Comparison of ENCODE assay signal across 9 cellular contexts in genomic region chr15:74307827-74308642, GRCh38. TPM values are rescaled to one million over a fixed set of nuclear protein-coding genes. Genes with fewer than 3 reads are reported as not detected.
DNase-seq lines count a peak whose midpoint lies in the region; ATAC-seq and TF ChIP-seq lines count a peak whose summit lies in the region.
"Had no signal": no experiment of that assay in that cellular context is flagged by ENCODE, and none has a peak within 500 bp of the region (broad histone marks: within the 10 kb centered on the region; RNA-seq: fewer than 3 reads in every experiment).

No MANE protein-coding gene starts in this region.

- H3K4me1 ChIP-seq in HUES6 (ENCODE audit: control insufficient read depth, insufficient read depth, low read length) (peaks cover 62% of the 10 kb centered on the region), NT2/D1 (ENCODE audit: insufficient read depth, insufficient read length) (peaks cover 12% of the 10 kb centered on the region)
- no peaks in the 10 kb centered on the region for H3K4me1 ChIP-seq in CD8-positive, alpha-beta memory T cell (ENCODE audit: insufficient read depth, low read length)

- H3K36me3 Mint-ChIP-seq in brain, result no peaks in the 10 kb centered on the region
- no peaks in the 10 kb centered on the region for H3K36me3 Mint-ChIP-seq in stimulated activated effector memory CD8-positive, alpha-beta T cell treated with anti-CD3 and anti-CD28 coated beads, Interleukin-12 subunit alpha, Interleukin-12 subunit beta, amount 100 ng/mL, for 72 hours
- H3K36me3 Mint-ChIP-seq in CD8-positive, alpha-beta memory T cell, result no peaks in the 10 kb centered on the region

- CTCF ChIA-PET in CD8-positive, alpha-beta memory T cell (lab: Charles Lee), result interaction anchor here (0.7 to 1.5 kb wide), 6 partner anchors 10 to 182 kb away, joined by 3 to 9 read pairs (median 4); no protein-coding TSS in a partner anchor

- DNase-seq in DMS53 treated with DMSO at 0.1 percent for 48 hours (lab: John Stamatoyannopoulos, UW; ENCODE audit: unreplicated experiment) (peak; percentile 29), NT2/D1 (ENCODE audit: low read depth, low spot score) (no peak), iris pigment epithelial cell (ENCODE audit: low read depth) (peak; percentile 63)
- DNase-seq in stimulated activated effector memory CD8-positive, alpha-beta T cell treated with anti-CD3 and anti-CD28 coated beads, Interleukin-12 subunit alpha, Interleukin-12 subunit beta, amount 100 ng/mL, for 72 hours (ENCODE audit: low spot score in 2 of 2), result peak in 1 of 2 donors; percentile 54
- no peak for DNase-seq in CD8-positive, alpha-beta memory T cell

- H3K36me3 ChIP-seq in HUES6 (ENCODE audit: control insufficient read depth, insufficient read depth, low read length), result no peaks in the 10 kb centered on the region
- H3K36me3 ChIP-seq in NT2/D1 (ENCODE audit: insufficient read depth, insufficient read length, low read length), result no peaks in the 10 kb centered on the region
- H3K36me3 ChIP-seq in CD8-positive, alpha-beta memory T cell (ENCODE audit: insufficient read depth, low read length), result no peaks in the 10 kb centered on the region

- H3K9me3 ChIP-seq in HUES6 (ENCODE audit: control insufficient read depth, insufficient read depth, low read depth, low read length) (no peaks in the 10 kb centered on the region), NT2/D1 (ENCODE audit: insufficient read depth, low read length) (no peaks in the 10 kb centered on the region)
- H3K9me3 ChIP-seq in CD8-positive, alpha-beta memory T cell (ENCODE audit: low read length), result no peaks in the 10 kb centered on the region

- H3K27ac Mint-ChIP-seq in brain, result peak overlapping the region; percentile 86 to 100 (median 91)
- H3K27ac Mint-ChIP-seq in stimulated activated effector memory CD8-positive, alpha-beta T cell treated with anti-CD3 and anti-CD28 coated beads, Interleukin-12 subunit alpha, Interleukin-12 subunit beta, amount 100 ng/mL, for 72 hours, result no peak overlapping the region
- peak overlapping the region in 1 of 8 donors; percentile 35 for H3K27ac Mint-ChIP-seq in CD8-positive, alpha-beta memory T cell

- peak; percentile 82 to 85 for TF ChIP-seq CTCF in brain (conservative IDR thresholded peaks at IDR 0.05)

- ATAC-seq in stimulated activated effector memory CD8-positive, alpha-beta T cell treated with anti-CD3 and anti-CD28 coated beads, Interleukin-12 subunit alpha, Interleukin-12 subunit beta, amount 100 ng/mL, for 72 hours, result peak; percentile 68
- no peak for ATAC-seq in GM21367 (IDR thresholded peaks at IDR 0.05; ENCODE audit: unreplicated experiment)

- H3K9me3 Mint-ChIP-seq in brain, result no peaks in the 10 kb centered on the region
- H3K9me3 Mint-ChIP-seq in stimulated activated effector memory CD8-positive, alpha-beta T cell treated with anti-CD3 and anti-CD28 coated beads, Interleukin-12 subunit alpha, Interleukin-12 subunit beta, amount 100 ng/mL, for 72 hours, result no peaks in the 10 kb centered on the region
- no peaks in the 10 kb centered on the region for H3K9me3 Mint-ChIP-seq in CD8-positive, alpha-beta memory T cell

- H3K9ac ChIP-seq in HUES6 (ENCODE audit: low read length) (peak overlapping the region; percentile 41), NT2/D1 (ENCODE audit: insufficient read length, low read depth) (peak overlapping the region; percentile 36)

- H3K4me3 ChIP-seq in HUES6 (ENCODE audit: low read depth, low read length) (peak overlapping the region; percentile 39; the same call in 1 of the 2 replicates), NT2/D1 (ENCODE audit: insufficient read length, low read depth) (no peak overlapping the region)
- no peak overlapping the region for H3K4me3 ChIP-seq in CD8-positive, alpha-beta memory T cell (ENCODE audit: low read length)

- peaks cover 100% of the 10 kb centered on the region for H3K4me1 Mint-ChIP-seq in brain
- no peaks in the 10 kb centered on the region for H3K4me1 Mint-ChIP-seq in stimulated activated effector memory CD8-positive, alpha-beta T cell treated with anti-CD3 and anti-CD28 coated beads, Interleukin-12 subunit alpha, Interleukin-12 subunit beta, amount 100 ng/mL, for 72 hours
- H3K4me1 Mint-ChIP-seq in CD8-positive, alpha-beta memory T cell, result peaks cover 0 to 4% (median 0%) of the 10 kb centered on the region in 3 donors

- H3K27me3 Mint-ChIP-seq in brain, result no peaks in the 10 kb centered on the region
- H3K27me3 Mint-ChIP-seq in CD8-positive, alpha-beta memory T cell, result peaks cover 21 to 55% of the 10 kb centered on the region in 2 donors

- H3K27ac ChIP-seq in HUES6 (ENCODE audit: low read depth, low read length), result no peak overlapping the region
- H3K27ac ChIP-seq in CD8-positive, alpha-beta memory T cell (ENCODE audit: low read depth, low read length), result no peak overlapping the region

- H3K27me3 ChIP-seq in HUES6 (ENCODE audit: control insufficient read depth, insufficient read depth, low read length) (0 out of 2 replicates have a peak, but pooled peaks cover 9% of the 10 kb centered on the region), NT2/D1 (ENCODE audit: insufficient read depth, insufficient read length) (peaks cover 22% of the 10 kb centered on the region)
- peaks cover 4% of the 10 kb centered on the region for H3K27me3 ChIP-seq in CD8-positive, alpha-beta memory T cell (ENCODE audit: insufficient read depth, low read length, poor library complexity, severe bottlenecking)

- H3K4me3 Mint-ChIP-seq in brain, result peak overlapping the region; percentile 28 to 75 (median 60)
- no peak overlapping the region for H3K4me3 Mint-ChIP-seq in stimulated activated effector memory CD8-positive, alpha-beta T cell treated with anti-CD3 and anti-CD28 coated beads, Interleukin-12 subunit alpha, Interleukin-12 subunit beta, amount 100 ng/mL, for 72 hours
- H3K4me3 Mint-ChIP-seq in CD8-positive, alpha-beta memory T cell, result no peak overlapping the region

- POLR2A ChIA-PET in CD8-positive, alpha-beta memory T cell (lab: Charles Lee), result no interaction called here

RNA-seq across cellular contexts. Expression of gene CYP11A1, which starts 59.4 kb away (rescaled TPM):
- 1.1 TPM for polyA plus RNA-seq in brain (ENCODE audit: insufficient read depth, low read depth, low replicate concordance)
- total RNA-seq in CD8-positive, alpha-beta memory T cell, result not detected
- not detected for polyA plus RNA-seq in CD8-positive, alpha-beta memory T cell
- total RNA-seq: T-helper 1 cell treated with Interleukin-12 subunit alpha and Interleukin-12 subunit beta and Interleukin-4 antibody, amounts not matched to agents 30 ng/mL and 1 ng/mL, for 36 hours had no signal

Comparison
In these comparisons a context has a peak if more than half of its experiments do, and no peak if none do; other contexts are left out.
1. DNase-seq: peak in DMS53 treated with DMSO at 0.1 percent for 48 hours (single experiment) and iris pigment epithelial cell (single experiment); none in NT2/D1 (single experiment) and CD8-positive, alpha-beta memory T cell (0 of 5).
2. H3K4me3 Mint-ChIP-seq: peak in brain (5 of 5); none in stimulated activated effector memory CD8-positive, alpha-beta T cell treated with anti-CD3 and anti-CD28 coated beads, Interleukin-12 subunit alpha, Interleukin-12 subunit beta, amount 100 ng/mL, for 72 hours (single experiment) and CD8-positive, alpha-beta memory T cell (0 of 7).